Comparison of ENCODE assay signal across 13 cellular contexts in the genomic region with DNA sequence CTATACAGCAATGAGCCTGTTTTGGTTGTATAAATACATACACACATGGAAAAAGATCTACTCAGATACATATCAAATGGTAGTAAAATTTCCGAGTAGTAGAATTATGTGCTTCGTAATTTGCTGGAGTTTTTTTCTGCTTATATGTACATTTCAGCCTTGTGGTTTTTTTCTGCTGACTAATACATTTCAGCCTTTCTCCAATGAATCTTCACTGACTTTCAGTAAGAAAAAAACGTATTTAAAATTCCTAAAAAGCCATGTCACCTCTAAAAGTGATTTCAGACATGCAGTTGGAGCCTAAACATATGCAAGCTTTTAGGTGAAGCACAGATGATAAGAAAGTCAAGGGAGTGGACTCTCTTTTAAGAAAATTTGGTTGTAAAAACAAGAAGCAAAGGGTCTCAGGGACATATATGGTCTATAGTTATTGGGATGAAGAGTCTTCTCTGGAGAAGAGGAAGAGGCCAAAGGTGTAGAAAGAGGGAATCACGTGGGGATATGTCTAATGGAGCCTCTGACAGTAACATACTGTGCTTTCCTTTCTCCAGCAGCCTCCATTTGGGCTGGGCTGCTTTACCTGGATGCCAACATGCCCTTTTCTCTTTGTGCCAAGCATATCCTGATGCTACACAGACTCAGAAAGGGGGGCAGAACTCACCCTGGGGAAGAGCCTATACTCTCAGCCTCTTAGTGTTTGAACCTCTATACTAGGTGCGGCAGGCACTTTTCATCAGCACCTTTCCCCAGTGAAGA. TPM values are rescaled to one million over a fixed set of nuclear protein-coding genes. Genes with fewer than 3 reads are reported as not detected.
DNase-seq lines count a peak whose midpoint lies in the region; ATAC-seq and TF ChIP-seq lines count a peak whose summit lies in the region.
"Had no signal": no experiment of that assay in that cellular context is flagged by ENCODE, and none has a peak within 500 bp of the region (broad histone marks: within the 10 kb centered on the region; RNA-seq: fewer than 3 reads in every experiment).

No MANE protein-coding gene starts in this region.

- TF ChIP-seq CTCF in neural cell (IDR thresholded peaks at IDR 0.05; ENCODE audit: poor library complexity, severe bottlenecking): no peak

- H3K4me2 ChIP-seq in neural cell (ENCODE audit: low read length): peak overlapping the region; percentile 62
- H3K4me2 ChIP-seq: BLaER1 treated with 17β-estradiol and CSF1 and Interleukin-3, amounts not matched to agents 10 nM and 100 nM had no signal

- DNase-seq in AG20443 (ENCODE audit: low spot score) (peak; percentile 24), HS-5 (ENCODE audit: low read depth) (peak; percentile 92), cerebellar cortex (ENCODE audit: low spot score) (peak; percentile 67), NCI-H1694 (lab: John Stamatoyannopoulos, UW) (no peak), left colon (no peak), MG63 (no peak)
- DNase-seq: NCI-H187, RPMI8226, T-helper 2 cell had no signal

- no peaks in the 10 kb centered on the region for H3K9me3 ChIP-seq in neural cell (ENCODE audit: low read length)
- H3K9me3 ChIP-seq in MG63: peaks cover 5% of the 10 kb centered on the region; the same call in 1 of the 2 replicates

- no peak for TF ChIP-seq RAD21 in neural cell (conservative IDR thresholded peaks at IDR 0.05)

- H3K36me3 ChIP-seq in neural cell (ENCODE audit: insufficient read depth, low read length): no peaks in the 10 kb centered on the region
- no peaks in the 10 kb centered on the region for H3K36me3 ChIP-seq in MG63
- H3K36me3 ChIP-seq: BLaER1 treated with 17β-estradiol and CSF1 and Interleukin-3, amounts not matched to agents 10 nM and 100 nM had no signal

- intact Hi-C loops in left colon (cut with DNase I, micrococcal nuclease): no loop called here

- ATAC-seq in left colon (no peak), GM21526 (IDR thresholded peaks at IDR 0.05; ENCODE audit: low FRiP score, unreplicated experiment) (no peak)

- no peaks in the 10 kb centered on the region for H3K9me2 ChIP-seq in neural cell (ENCODE audit: insufficient read depth, low read length)

- no peaks in the 10 kb centered on the region for H4K20me1 ChIP-seq in neural cell (ENCODE audit: insufficient read depth)
- H4K20me1 ChIP-seq: BLaER1 treated with 17β-estradiol and CSF1 and Interleukin-3, amounts not matched to agents 10 nM and 100 nM had no signal

- H3K27me3 ChIP-seq in neural cell (ENCODE audit: insufficient read depth, low read depth, low read length): no peaks in the 10 kb centered on the region
- H3K27me3 ChIP-seq in MG63: no peaks in the 10 kb centered on the region; the same call in 1 of the 2 replicates
- H3K27me3 ChIP-seq: BLaER1 treated with 17β-estradiol and CSF1 and Interleukin-3, amounts not matched to agents 10 nM and 100 nM had no signal

- TF ChIP-seq EP300 in neural cell (conservative IDR thresholded peaks at IDR 0.05; ENCODE audit: poor library complexity, severe bottlenecking): no peak

- H3K9ac ChIP-seq in neural cell (ENCODE audit: low read length): no peak overlapping the region
- H3K9ac ChIP-seq: BLaER1 treated with 17β-estradiol and CSF1 and Interleukin-3, amounts not matched to agents 10 nM and 100 nM had no signal

- H3K79me2 ChIP-seq in neural cell (replicated peaks; ENCODE audit: insufficient read depth, low read length): peaks cover 46% of the 10 kb centered on the region

- H3K4me3 ChIP-seq in neural cell (ENCODE audit: low read length): peak overlapping the region; percentile 91
- no peak overlapping the region for H3K4me3 ChIP-seq in MG63
- H3K4me3 ChIP-seq: BLaER1 treated with 17β-estradiol and CSF1 and Interleukin-3, amounts not matched to agents 10 nM and 100 nM; lung had no signal

- H3F3A ChIP-seq in neural cell (ENCODE audit: insufficient read depth, low read length, poor library complexity, severe bottlenecking): no peaks in the 10 kb centered on the region

- no peak overlapping the region for H3K27ac ChIP-seq in neural cell (ENCODE audit: low read length)
- H3K27ac ChIP-seq: BLaER1 treated with 17β-estradiol and CSF1 and Interleukin-3, amounts not matched to agents 10 nM and 100 nM had no signal

- H2AFZ ChIP-seq in neural cell (ENCODE audit: low read depth, low read length): no peak overlapping the region

TF ChIP-seq in neural cell, 6 proteins besides CTCF, POLR2A, EP300 and RAD21:
- TF ChIP-seq, protein P1, sequence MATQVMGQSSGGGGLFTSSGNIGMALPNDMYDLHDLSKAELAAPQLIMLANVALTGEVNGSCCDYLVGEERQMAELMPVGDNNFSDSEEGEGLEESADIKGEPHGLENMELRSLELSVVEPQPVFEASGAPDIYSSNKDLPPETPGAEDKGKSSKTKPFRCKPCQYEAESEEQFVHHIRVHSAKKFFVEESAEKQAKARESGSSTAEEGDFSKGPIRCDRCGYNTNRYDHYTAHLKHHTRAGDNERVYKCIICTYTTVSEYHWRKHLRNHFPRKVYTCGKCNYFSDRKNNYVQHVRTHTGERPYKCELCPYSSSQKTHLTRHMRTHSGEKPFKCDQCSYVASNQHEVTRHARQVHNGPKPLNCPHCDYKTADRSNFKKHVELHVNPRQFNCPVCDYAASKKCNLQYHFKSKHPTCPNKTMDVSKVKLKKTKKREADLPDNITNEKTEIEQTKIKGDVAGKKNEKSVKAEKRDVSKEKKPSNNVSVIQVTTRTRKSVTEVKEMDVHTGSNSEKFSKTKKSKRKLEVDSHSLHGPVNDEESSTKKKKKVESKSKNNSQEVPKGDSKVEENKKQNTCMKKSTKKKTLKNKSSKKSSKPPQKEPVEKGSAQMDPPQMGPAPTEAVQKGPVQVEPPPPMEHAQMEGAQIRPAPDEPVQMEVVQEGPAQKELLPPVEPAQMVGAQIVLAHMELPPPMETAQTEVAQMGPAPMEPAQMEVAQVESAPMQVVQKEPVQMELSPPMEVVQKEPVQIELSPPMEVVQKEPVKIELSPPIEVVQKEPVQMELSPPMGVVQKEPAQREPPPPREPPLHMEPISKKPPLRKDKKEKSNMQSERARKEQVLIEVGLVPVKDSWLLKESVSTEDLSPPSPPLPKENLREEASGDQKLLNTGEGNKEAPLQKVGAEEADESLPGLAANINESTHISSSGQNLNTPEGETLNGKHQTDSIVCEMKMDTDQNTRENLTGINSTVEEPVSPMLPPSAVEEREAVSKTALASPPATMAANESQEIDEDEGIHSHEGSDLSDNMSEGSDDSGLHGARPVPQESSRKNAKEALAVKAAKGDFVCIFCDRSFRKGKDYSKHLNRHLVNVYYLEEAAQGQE (IDR thresholded peaks at IDR 0.05; ENCODE audit: borderline replicate concordance): no peak
- TF ChIP-seq TAF1 (IDR thresholded peaks at IDR 0.05; ENCODE audit: low read depth): no peak
- TF ChIP-seq POLR2AphosphoS5 (IDR thresholded peaks at IDR 0.05): no peak
- TF ChIP-seq MXI1 (conservative IDR thresholded peaks at IDR 0.05; ENCODE audit: poor library complexity, severe bottlenecking): no peak
- no peak for TF ChIP-seq SMC3 (conservative IDR thresholded peaks at IDR 0.05; ENCODE audit: poor library complexity)
- TF ChIP-seq EZH2 (IDR thresholded peaks at IDR 0.05; ENCODE audit: borderline replicate concordance, insufficient read depth, low read length, poor library complexity, severe bottlenecking): no peak

RNA-seq across cellular contexts. Expression of a gene that starts 2.4 kb away (rescaled TPM):
- polyA plus RNA-seq in neural cell: 33.7 and 34.7 TPM in 2 replicates
- polyA minus RNA-seq in neural cell: 45.8 and 56.3 TPM in 2 replicates
- 1 to 10 TPM in 1 of 2 donors, under 1 TPM in 1; 0.58 to 1.1 TPM for total RNA-seq in left colon
- total RNA-seq in MG63 (2014; rRNA removed; shearing (Covaris generic); ENCODE audit: low replicate concordance): 1.6 and 2.0 TPM in 2 replicates

Comparison
In these comparisons a context has a peak if more than half of its experiments do, and no peak if none do; other contexts are left out.
1. DNase-seq: peak in AG20443 (single experiment), HS-5 (single experiment) and cerebellar cortex (single experiment); none in NCI-H1694 (single experiment), left colon (0 of 2) and MG63 (single experiment).